In genomic region chr13:96994030-96994848, GRCh38 we compare ENCODE assay signal across 7 cellular contexts. TPM values are rescaled to one million over a fixed set of nuclear protein-coding genes. Genes with fewer than 3 reads are reported as not detected.
DNase-seq lines count a peak whose midpoint lies in the region; FAIRE-seq and TF ChIP-seq lines count a peak whose summit lies in the region.

TSS of gene OXGR1 (minus strand) at chr13:96994476. CDS start at chr13:96987759, 6,717 bp downstream.

- CTCF ChIA-PET in HEK293T (lab: Yijun Ruan, JAX), result no interaction called here

- H3K36me3 ChIP-seq in breast epithelium (no peaks in the 10 kb centered on the region), stomach smooth muscle (ENCODE audit: control insufficient read depth in 2 of 2, insufficient read depth in 2 of 2, low read length in 2 of 2) (no peaks in the 10 kb centered on the region)

- H3K9me3 ChIP-seq in breast epithelium (no peaks in the 10 kb centered on the region), stomach smooth muscle (ENCODE audit: control insufficient read depth in 2 of 2, low read length in 2 of 2) (no peaks in the 10 kb centered on the region)

- H3K27ac ChIP-seq in breast epithelium (peak within 1 kb of the TSS in 1 of 2 donors; percentile 69), stomach smooth muscle (ENCODE audit: low read length) (no peak within 1 kb of the TSS)

- H3K4me1 ChIP-seq in breast epithelium (no peaks in the 10 kb centered on the region), stomach smooth muscle (ENCODE audit: control insufficient read depth, insufficient read depth, low read length) (peaks cover 3% of the 10 kb centered on the region)

- peaks cover 0 to 5% of the 10 kb centered on the region in 2 donors for H3K27me3 ChIP-seq in breast epithelium
- H3K27me3 ChIP-seq in stomach smooth muscle (ENCODE audit: control insufficient read depth in 1 of 2, insufficient read depth in 2 of 2, low read length in 2 of 2), result peaks cover 13 to 37% of the 10 kb centered on the region in 2 donors

- H3K4me3 ChIP-seq in breast epithelium (peak within 1 kb of the TSS; percentile 53 to 83 (median 58)), stomach smooth muscle (ENCODE audit: low read length in 2 of 2) (peak within 1 kb of the TSS; percentile 59 to 71)

- TF ChIP-seq CTCF in breast epithelium (IDR thresholded peaks at IDR 0.05) (no peak), D721Med (IDR thresholded peaks at IDR 0.05; ENCODE audit: insufficient read depth, missing control alignments) (no peak)

- TF ChIP-seq POLR2A in breast epithelium (IDR thresholded peaks at IDR 0.05), result no peak

- intact Hi-C loops in breast epithelium (cut with DNase I; ENCODE audit: low total_unique reads), result no loop called here

- peak; percentile 40 for DNase-seq in HEK293T (ENCODE audit: extremely low spot score)
- no peak for DNase-seq in breast epithelium (ENCODE audit: low spot score in 2 of 2)
- peak; percentile 57 for DNase-seq in kidney tubule cell (ENCODE audit: low spot score)
- DNase-seq in D721Med (ENCODE audit: insufficient read length, low spot score), result no peak
- DNase-seq in MV-4-11 (lab: John Stamatoyannopoulos, UW), result no peak
- DNase-seq in DMS79 treated with DMSO at 0.1 percent for 48 hours (lab: John Stamatoyannopoulos, UW), result no peak

- H3K9ac ChIP-seq in stomach smooth muscle (ENCODE audit: low read length in 2 of 2), result no peak within 1 kb of the TSS

- FAIRE-seq in D721Med (lab: Jason Lieb, UNC), result no peak

- POLR2A ChIA-PET in HEK293T (lab: Yijun Ruan, JAX), result no interaction called here

TF ChIP-seq in HEK293T, 16 proteins besides CTCF, POLR2A, EP300 and RAD21:
- TF ChIP-seq L3MBTL2 (conservative IDR thresholded peaks at IDR 0.05) (peak; percentile 69; the same call in 1 of the 2 replicates), NFRKB (IDR thresholded peaks at IDR 0.05) (no peak), FOXK2 (IDR thresholded peaks at IDR 0.05) (no peak)

RNA-seq across cellular contexts. Expression of gene OXGR1, which starts in this region (rescaled TPM):
- total RNA-seq in breast epithelium, result 1 to 10 TPM in 2 of 3 donors, under 1 TPM in 1; 0.64 to 2.0 (median 1.9) TPM

Comparison
In these comparisons a context has a peak if more than half of its experiments do, and no peak if none do; other contexts are left out.
1. DNase-seq: peak in HEK293T (single experiment) and kidney tubule cell (single experiment); none in breast epithelium (0 of 2), D721Med (single experiment), MV-4-11 (single experiment) and DMS79 treated with DMSO at 0.1 percent for 48 hours (single experiment).